In the genomic region with DNA sequence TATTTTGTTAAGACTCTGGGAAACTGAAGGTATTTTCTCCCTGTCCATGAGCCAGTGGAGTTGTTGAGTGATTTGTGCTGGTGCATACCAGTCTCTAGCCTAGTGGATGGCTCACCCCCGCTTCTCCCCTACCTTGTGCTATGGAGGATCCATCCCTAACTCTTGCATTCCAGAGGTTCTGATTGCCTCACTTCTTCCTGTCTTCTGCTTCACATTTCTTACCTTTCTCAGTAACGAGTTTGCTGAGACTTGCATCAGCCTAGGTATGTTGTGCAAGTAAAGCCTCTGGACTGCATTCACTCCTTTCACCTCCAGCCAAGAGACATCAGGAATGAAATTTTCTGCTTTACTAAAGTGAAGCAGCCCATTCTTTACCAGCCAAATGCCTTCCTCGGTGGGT, we compare ENCODE assay signal across 11 cellular contexts.
DNase-seq lines count a peak whose midpoint lies in the region; ATAC-seq and TF ChIP-seq lines count a peak whose summit lies in the region.
"Had no signal": no experiment of that assay in that cellular context is flagged by ENCODE, and none has a peak within 500 bp of the region (broad histone marks: within the 10 kb centered on the region; RNA-seq: fewer than 3 reads in every experiment).

No MANE protein-coding gene starts in this region.

- H3K79me1 ChIP-seq in mesendoderm (ENCODE audit: low read length) (no peaks in the 10 kb centered on the region), H9 (ENCODE audit: insufficient read depth, low read depth, low read length, poor library complexity, severe bottlenecking) (no peaks in the 10 kb centered on the region)

- H2AFZ ChIP-seq in HCT116 (ENCODE audit: low read depth, low read length, poor library complexity, severe bottlenecking) (no peak overlapping the region), H9 (ENCODE audit: low read length) (no peak overlapping the region)

- TF ChIP-seq RAD21 in HCT116 (IDR thresholded peaks at IDR 0.05; ENCODE audit: low read depth): no peak

- no peaks in the 10 kb centered on the region for H3K27me3 Mint-ChIP-seq in CD8-positive, alpha-beta memory T cell
- H3K27me3 Mint-ChIP-seq in WTC11 (ENCODE audit: low read depth) (no peaks in the 10 kb centered on the region), H9 (ENCODE audit: low read depth) (no peaks in the 10 kb centered on the region; the same call in 1 of the 2 replicates)

- no peak overlapping the region for H3K4me2 ChIP-seq in HCT116 (ENCODE audit: low read length)
- H3K4me2 ChIP-seq in mesendoderm (ENCODE audit: low read length): no peak overlapping the region
- H3K4me2 ChIP-seq in H9 (ENCODE audit: insufficient read depth, insufficient read length, low read length): no peak overlapping the region

- H2BK12ac ChIP-seq in H9 (ENCODE audit: insufficient read length, low read depth, low read length): no peak overlapping the region

- TF ChIP-seq CTCF in HCT116 (IDR thresholded peaks at IDR 0.05 in 2 of 3, conservative IDR thresholded peaks at IDR 0.05 in 1 of 3; ENCODE audit: borderline replicate concordance in 1 of 3, insufficient read depth in 1 of 3, low read depth in 2 of 3, low read length in 2 of 3): no peak
- no peak for TF ChIP-seq CTCF in WTC11 (IDR thresholded peaks at IDR 0.05)
- no peak for TF ChIP-seq CTCF in H9 (conservative IDR thresholded peaks at IDR 0.05)
- TF ChIP-seq CTCF in GM10266 (IDR thresholded peaks at IDR 0.05; ENCODE audit: control insufficient read depth, insufficient read depth, low read depth, missing control alignments): no peak

- peaks cover 17% of the 10 kb centered on the region for H3K4me1 ChIP-seq in CD8-positive, alpha-beta memory T cell (ENCODE audit: insufficient read depth, low read length)
- peaks cover 12 to 36% of the 10 kb centered on the region in 2 experiments; a peak in 3 of 4 replicates for H3K4me1 ChIP-seq in HCT116 (ENCODE audit: control insufficient read depth in 1 of 2, insufficient read depth in 2 of 2, low read length in 2 of 2)
- peaks cover 5% of the 10 kb centered on the region for H3K4me1 ChIP-seq in mesendoderm (ENCODE audit: control insufficient read depth, low read depth, low read length)
- H3K4me1 ChIP-seq in H9 (ENCODE audit: insufficient read depth, low read length): peaks cover 7% of the 10 kb centered on the region; the same call in 1 of the 2 replicates

- H3K27ac ChIP-seq in CD8-positive, alpha-beta memory T cell (ENCODE audit: low read depth, low read length): no peak overlapping the region
- H3K27ac ChIP-seq in HCT116 (ENCODE audit: low read depth, low read length) (no peak overlapping the region), mesendoderm (ENCODE audit: low read depth, low read length) (no peak overlapping the region), H9 (ENCODE audit: insufficient read length, low read depth, low read length) (no peak overlapping the region)

- H3K18ac ChIP-seq in mesendoderm (ENCODE audit: low read length) (no peak overlapping the region), H9 (ENCODE audit: insufficient read length, low read depth, low read length) (no peak overlapping the region)

- DNase-seq in CD8-positive, alpha-beta memory T cell: no peak
- peak; percentile 16 for DNase-seq in HCT116 (ENCODE audit: low read depth, low spot score)
- DNase-seq in WTC11 (ENCODE audit: low spot score): no peak
- DNase-seq in mesendoderm: peak; percentile 93
- DNase-seq in activated naive CD4-positive, alpha-beta T cell treated with anti-CD3 and anti-CD28 coated beads, Interleukin-2, amount 50 U/mL, for 16 hours: no peak
- no peak for DNase-seq in A172 (ENCODE audit: low spot score)
- DNase-seq in H9: no peak
- no peak for DNase-seq in GM10266 (ENCODE audit: extremely low spot score)
- DNase-seq: activated CD4-positive, alpha-beta T cell treated with anti-CD3 and anti-CD28 coated beads for 4 hours; C1 segment of cervical spinal cord; NCI-H1436 treated with DMSO at 0.1 percent for 48 hours had no signal

- H2AK5ac ChIP-seq in mesendoderm (ENCODE audit: low read length): no peak overlapping the region
- H2AK5ac ChIP-seq in H9 (ENCODE audit: insufficient read length, low read length): no peak overlapping the region

- no peak for ATAC-seq in HCT116
- no peak for ATAC-seq in WTC11

- H3K9me2 ChIP-seq in HCT116 (ENCODE audit: insufficient read depth): no peaks in the 10 kb centered on the region

- H3K79me2 ChIP-seq in HCT116 (ENCODE audit: insufficient read depth, low read length) (no peaks in the 10 kb centered on the region), mesendoderm (ENCODE audit: control insufficient read depth, insufficient read depth, low read length) (no peaks in the 10 kb centered on the region), H9 (ENCODE audit: insufficient read depth, low read length) (no peaks in the 10 kb centered on the region)

- CTCF ChIA-PET in CD8-positive, alpha-beta memory T cell (lab: Charles Lee): no interaction called here
- CTCF ChIA-PET in HCT116 (lab: Charles Lee) (interaction anchor here (1.4 kb wide), 1 partner anchor 152 kb away, joined by 3 read pairs; no protein-coding TSS in a partner anchor), WTC11 (lab: Charles Lee) (interaction anchor here (1.0 kb wide), 1 partner anchor 91 kb away, joined by 3 read pairs; no protein-coding TSS in a partner anchor)

- POLR2A ChIA-PET in CD8-positive, alpha-beta memory T cell (lab: Charles Lee): no interaction called here
- POLR2A ChIA-PET in HCT116 (lab: Charles Lee) (interaction anchor here (0.5 to 0.7 kb wide), 3 partner anchors 14 to 392 kb away, joined by 3 read pairs; partner anchors contain the start of gene ZFP36L1), WTC11 (lab: Charles Lee) (no interaction called here)

- H3K4me3 Mint-ChIP-seq in CD8-positive, alpha-beta memory T cell: peak overlapping the region in 2 of 7 donors; percentile 7 to 68
- H3K4me3 Mint-ChIP-seq in WTC11 (no peak overlapping the region), H9 (no peak overlapping the region)

- H4K20me1 ChIP-seq in HCT116 (ENCODE audit: insufficient read depth) (no peaks in the 10 kb centered on the region), H9 (ENCODE audit: control insufficient read depth, insufficient read depth, insufficient read length) (no peaks in the 10 kb centered on the region)

- H2BK20ac ChIP-seq in H9 (ENCODE audit: low read depth, low read length, poor library complexity, severe bottlenecking): no peak overlapping the region

- no peak overlapping the region for H4K91ac ChIP-seq in H9 (ENCODE audit: insufficient read length, low read depth, low read length)

- BruUV-seq in HCT116 (replicated peaks; lab: Mats Ljungman, UMichigan): no TSS peak

- no peak overlapping the region for H3T11ph ChIP-seq in H9 (ENCODE audit: low read length)

- H3K36me3 Mint-ChIP-seq in CD8-positive, alpha-beta memory T cell: peaks cover 0 to 2% (median 0%) of the 10 kb centered on the region in 3 donors
- H3K36me3 Mint-ChIP-seq in WTC11: no peaks in the 10 kb centered on the region
- H3K36me3 Mint-ChIP-seq in H9 (ENCODE audit: insufficient read depth in 1 of 3, low read depth in 3 of 3): no peaks in the 10 kb centered on the region

- no CpG with 5 or more reads among the region's 3 CpGs for WGBS in mesendoderm (ENCODE audit: extremely low coverage, insufficient coverage, low lambda C conversion rate)
- no CpG with 5 or more reads among the region's 3 CpGs for WGBS in H9 (ENCODE audit: extremely low coverage, insufficient read length, low lambda C conversion rate)

- H2BK5ac ChIP-seq in mesendoderm (ENCODE audit: low read length) (no peak overlapping the region), H9 (ENCODE audit: insufficient read length, low read length) (no peak overlapping the region)

- H4K8ac ChIP-seq in mesendoderm (ENCODE audit: low read depth, low read length): no peak overlapping the region
- H4K8ac ChIP-seq in H9 (replicated peaks; ENCODE audit: insufficient read length, low read depth, low read length): no peak overlapping the region

- TF ChIP-seq POLR2A in HCT116 (IDR thresholded peaks at IDR 0.05; ENCODE audit: borderline replicate concordance, extremely low read depth, insufficient read depth, insufficient read length): no peak

- intact Hi-C loops in HCT116 (cut with micrococcal nuclease): no loop called here

- no peaks in the 10 kb centered on the region for H3K36me3 ChIP-seq in CD8-positive, alpha-beta memory T cell (ENCODE audit: insufficient read depth, low read length)
- no peaks in the 10 kb centered on the region for H3K36me3 ChIP-seq in HCT116 (ENCODE audit: control insufficient read depth in 1 of 2, insufficient read depth in 2 of 2, low read length in 2 of 2)
- no peaks in the 10 kb centered on the region for H3K36me3 ChIP-seq in mesendoderm (ENCODE audit: control insufficient read depth, insufficient read depth, low read length)

- no peak overlapping the region for H2BK120ac ChIP-seq in mesendoderm (ENCODE audit: low read depth, low read length)
- H2BK120ac ChIP-seq in H9 (ENCODE audit: low read depth, low read length, poor library complexity, severe bottlenecking): no peak overlapping the region

- H3K4ac ChIP-seq in mesendoderm (ENCODE audit: low read depth, low read length): no peak overlapping the region
- no peak overlapping the region for H3K4ac ChIP-seq in H9 (ENCODE audit: low read depth, low read length)

- peaks cover 18 to 40% (median 30%) of the 10 kb centered on the region in 3 donors for H3K4me1 Mint-ChIP-seq in CD8-positive, alpha-beta memory T cell
- H3K4me1 Mint-ChIP-seq in WTC11 (peaks cover 15% of the 10 kb centered on the region), H9 (peaks cover 14 to 16% of the 10 kb centered on the region in 2 experiments)

- H3K4me3 ChIP-seq in CD8-positive, alpha-beta memory T cell (ENCODE audit: low read length): no peak overlapping the region
- no peak overlapping the region for H3K4me3 ChIP-seq in HCT116 (replicated peaks in 1 of 2; ENCODE audit: low read depth in 1 of 2, low read length in 2 of 2)
- no peak overlapping the region for H3K4me3 ChIP-seq in mesendoderm (ENCODE audit: low read length)

- RAD21 ChIA-PET in HCT116 (lab: Charles Lee; ENCODE audit: low non-redundant PET in 1 of 2, low total read pairs in 2 of 2, uncharacterized antibody in 2 of 2, unreplicated experiment in 2 of 2): no interaction called here

- no peaks in the 10 kb centered on the region for H3K27me3 ChIP-seq in CD8-positive, alpha-beta memory T cell (ENCODE audit: insufficient read depth, low read length, poor library complexity, severe bottlenecking)
- H3K27me3 ChIP-seq in HCT116 (ENCODE audit: insufficient read depth, low read length) (no peaks in the 10 kb centered on the region), mesendoderm (ENCODE audit: insufficient read depth, low read length, poor library complexity) (no peaks in the 10 kb centered on the region), H9 (ENCODE audit: insufficient read depth, low read length) (no peaks in the 10 kb centered on the region)

- peak overlapping the region in 5 of 8 donors; percentile 15 to 82 (median 35) for H3K27ac Mint-ChIP-seq in CD8-positive, alpha-beta memory T cell
- H3K27ac Mint-ChIP-seq in WTC11 (no peak overlapping the region), H9 (no peak overlapping the region)

- no peaks in the 10 kb centered on the region for H3K23me2 ChIP-seq in H9 (ENCODE audit: insufficient read length, low read depth, low read length, poor library complexity, severe bottlenecking)

- H3K9me3 ChIP-seq in CD8-positive, alpha-beta memory T cell (ENCODE audit: low read length): no peaks in the 10 kb centered on the region
- H3K9me3 ChIP-seq in HCT116 (ENCODE audit: control insufficient read depth in 1 of 2, insufficient read depth in 1 of 2, low read depth in 1 of 2, low read length in 2 of 2) (no peaks in the 10 kb centered on the region), H9 (ENCODE audit: control insufficient read depth, low read depth, low read length) (no peaks in the 10 kb centered on the region)

- H3K14ac ChIP-seq in H9 (ENCODE audit: insufficient read depth, low read length): no peak overlapping the region

- H3K56ac ChIP-seq in mesendoderm (ENCODE audit: low read length) (no peak overlapping the region), H9 (ENCODE audit: insufficient read length, low read depth, low read length) (no peak overlapping the region)

- H3K9me3 Mint-ChIP-seq in CD8-positive, alpha-beta memory T cell: no peaks in the 10 kb centered on the region
- H3K9me3 Mint-ChIP-seq in WTC11 (no peaks in the 10 kb centered on the region), H9 (no peaks in the 10 kb centered on the region)

- H3K23ac ChIP-seq in mesendoderm (ENCODE audit: low read length) (no peak overlapping the region), H9 (ENCODE audit: insufficient read length, low read depth, low read length) (no peak overlapping the region)

- no peak overlapping the region for H3K9ac ChIP-seq in HCT116 (ENCODE audit: low read length)
- no peak overlapping the region for H3K9ac ChIP-seq in mesendoderm (ENCODE audit: low read length)
- H3K9ac ChIP-seq in H9 (ENCODE audit: extremely low read depth, insufficient read length, low read length): no peak overlapping the region

- H4K5ac ChIP-seq in mesendoderm (ENCODE audit: low read length) (no peak overlapping the region), H9 (ENCODE audit: insufficient read length, low read depth, low read length) (no peak overlapping the region)

- H2BK15ac ChIP-seq in mesendoderm (replicated peaks; ENCODE audit: low read depth) (no peak overlapping the region), H9 (ENCODE audit: low read depth, low read length) (no peak overlapping the region)

Comparison
In these comparisons a context has a peak if more than half of its experiments do, and no peak if none do; other contexts are left out.
1. DNase-seq: peak in HCT116 (single experiment) and mesendoderm (single experiment); none in CD8-positive, alpha-beta memory T cell (0 of 5), WTC11 (single experiment), activated naive CD4-positive, alpha-beta T cell treated with anti-CD3 and anti-CD28 coated beads, Interleukin-2, amount 50 U/mL, for 16 hours (single experiment), A172 (single experiment), H9 (single experiment) and GM10266 (single experiment).
2. H3K27ac Mint-ChIP-seq: peak in CD8-positive, alpha-beta memory T cell (5 of 8); none in WTC11 (single experiment) and H9 (0 of 3).